In the genomic region with DNA sequence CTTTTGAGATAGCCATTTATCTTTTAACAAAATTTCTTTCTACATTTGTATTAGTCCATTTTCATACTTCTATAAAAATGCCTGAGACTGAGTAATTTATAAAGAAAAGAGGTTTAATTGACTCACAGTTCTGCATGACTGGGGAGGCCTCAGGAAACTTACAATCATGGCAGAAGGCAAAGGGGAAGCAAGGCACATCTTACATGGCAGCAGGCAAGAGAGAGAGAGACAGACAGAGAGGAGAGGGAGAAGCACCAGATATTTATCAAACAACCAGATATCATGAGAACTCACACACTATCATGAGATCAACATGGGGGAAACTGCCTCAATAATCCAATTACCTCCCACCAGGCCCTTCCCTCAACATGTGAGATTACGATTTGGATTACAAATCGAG, we compare ENCODE assay signal across 2 cellular contexts.
TF ChIP-seq lines count a peak whose summit lies in the region.

No MANE protein-coding gene starts in this region.

TF ChIP-seq in A549, 52 proteins besides CTCF, POLR2A, EP300 and RAD21:
- TF ChIP-seq FOSB (CRISPR knock-in tag; IDR thresholded peaks at IDR 0.05) = 0 out of 2 replicates have a peak, but pooled peaks have one; percentile 35

TF ChIP-seq in HepG2, 621 proteins besides CTCF, POLR2A, EP300 and RAD21:
- TF ChIP-seq ZNF430 (CRISPR knock-in tag; IDR thresholded peaks at IDR 0.05) (peak; percentile 71), ZNF431 (CRISPR knock-in tag; IDR thresholded peaks at IDR 0.05; ENCODE audit: borderline replicate concordance, low read depth) (peak; percentile 84; the same call in 1 of the 2 replicates)
TF ChIP-seq in HepG2: peak in this region for 2; not testable (repeated sequence) for 619.
